ENCODE assay signal across 8 cellular contexts in the genomic region with DNA sequence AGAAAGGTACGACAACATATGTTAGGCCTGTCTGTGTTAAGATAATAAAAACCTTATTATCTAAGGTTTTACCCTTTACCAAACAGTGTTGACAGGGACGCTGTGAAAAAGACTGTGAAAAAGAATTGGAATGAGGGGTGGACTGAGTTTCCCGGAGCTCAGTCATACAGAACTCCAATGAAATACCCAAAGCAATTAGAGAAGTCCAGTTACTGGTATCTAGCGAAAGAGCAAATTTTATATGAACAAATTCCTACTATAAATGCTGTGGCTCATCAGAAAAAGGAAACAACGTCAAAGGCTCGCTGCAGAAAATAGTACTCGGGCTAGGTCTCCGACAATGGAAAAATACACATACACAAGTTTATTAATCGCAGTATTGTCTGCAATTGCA. TPM values are rescaled to one million over a fixed set of nuclear protein-coding genes. Genes with fewer than 3 reads are reported as not detected.
DNase-seq lines count a peak whose midpoint lies in the region; ATAC-seq and TF ChIP-seq lines count a peak whose summit lies in the region.

No MANE protein-coding gene starts in this region.

- H3K4me3 Mint-ChIP-seq in Calu3 (ENCODE audit: low read depth, unreplicated experiment): peak overlapping the region; percentile 93

- CTCF ChIA-PET in Calu3 (lab: Charles Lee): interaction anchor here (2.2 to 2.9 kb wide), 2 partner anchors 19 to 134 kb away, joined by 10 to 12 read pairs; no protein-coding TSS in a partner anchor

- intact Hi-C loops in Calu3 (cut with micrococcal nuclease; ENCODE audit: unreplicated experiment) (loop anchor here (5.0 kb wide), 1 partner anchor 135 kb away; no protein-coding TSS in a partner anchor), ascending aorta (cut with DNase I) (loop anchor here (1.0 kb wide), 1 partner anchor 89 kb away; a partner anchor contains a TSS), left lung (cut with DNase I) (no loop called here), transverse colon (cut with DNase I; ENCODE audit: low total_unique reads) (no loop called here)

- BruUV-seq in Calu3 (replicated peaks; lab: Mats Ljungman, UMichigan): no TSS peak

- no peaks in the 10 kb centered on the region for H3K27me3 Mint-ChIP-seq in Calu3 (ENCODE audit: unreplicated experiment)

- H3K4me3 ChIP-seq in ascending aorta (peak overlapping the region; percentile 73 to 90), left lung (peak overlapping the region; percentile 81 to 82), transverse colon (peak overlapping the region; percentile 0 to 90 (median 72))

- H3K4me1 ChIP-seq in ascending aorta (peaks cover 18% of the 10 kb centered on the region in 2 donors), left lung (peaks cover 8 to 34% of the 10 kb centered on the region in 2 donors), transverse colon (peaks cover 19 to 29% (median 22%) of the 10 kb centered on the region in 4 donors)

- DNase-seq in Calu3 (no peak), ascending aorta (ENCODE audit: low spot score in 2 of 2) (no peak), left lung (no peak), transverse colon (no peak), DMS53 (lab: John Stamatoyannopoulos, UW) (no peak)
- DNase-seq in NK-92 treated with Interleukin-12 subunit alpha and Interleukin-12 subunit beta, amount 100 ng/mL, for 24 hours (lab: John Stamatoyannopoulos, UW): no peak

- peak overlapping the region; percentile 87 to 92 for H3K27ac ChIP-seq in ascending aorta
- peak overlapping the region; percentile 91 to 92 for H3K27ac ChIP-seq in left lung
- H3K27ac ChIP-seq in transverse colon: peak overlapping the region; percentile 86 to 91 (median 89)

- no peaks in the 10 kb centered on the region for H3K9me3 ChIP-seq in ascending aorta
- no peaks in the 10 kb centered on the region for H3K9me3 ChIP-seq in left lung
- no peaks in the 10 kb centered on the region for H3K9me3 ChIP-seq in transverse colon

- H3K4me1 Mint-ChIP-seq in Calu3 (ENCODE audit: low read depth, unreplicated experiment): peaks cover 34% of the 10 kb centered on the region

- no peaks in the 10 kb centered on the region for H3K27me3 ChIP-seq in ascending aorta
- H3K27me3 ChIP-seq in left lung: no peaks in the 10 kb centered on the region
- H3K27me3 ChIP-seq in transverse colon: no peaks in the 10 kb centered on the region

- 16 to 17% methylated on average over 9 of the region's 9 CpGs for WGBS in transverse colon (ENCODE audit: low coverage in 1 of 2), 2 donors

- no peaks in the 10 kb centered on the region for H3K9me3 Mint-ChIP-seq in Calu3 (ENCODE audit: low read depth, unreplicated experiment)

- in situ Hi-C loops in transverse colon (cut with MboI; ENCODE audit: low pct_ligation_motif_present in 1 of 4, low pct_unique_long_range_greater_than_20kb in 1 of 4, low sequenced_read_pairs in 3 of 4): no loop called here

- TF ChIP-seq CTCF in Calu3 (IDR thresholded peaks at IDR 0.05; ENCODE audit: unreplicated experiment) (no peak), ascending aorta (IDR thresholded peaks at IDR 0.05) (no peak), left lung (IDR thresholded peaks at IDR 0.05) (no peak), transverse colon (IDR thresholded peaks at IDR 0.05) (no peak)

- peak; percentile 5 for ATAC-seq in HG03066 (IDR thresholded peaks at IDR 0.05; ENCODE audit: low read depth, unreplicated experiment)
- peak; percentile 9 for ATAC-seq in left lung
- ATAC-seq in GM21447 (IDR thresholded peaks at IDR 0.05; ENCODE audit: unreplicated experiment): no peak

- no peak for TF ChIP-seq EP300 in transverse colon (IDR thresholded peaks at IDR 0.05; ENCODE audit: low read depth)

- peaks cover 32% of the 10 kb centered on the region for H3K36me3 Mint-ChIP-seq in Calu3 (ENCODE audit: insufficient read depth, unreplicated experiment)

- no peak for TF ChIP-seq POLR2A in transverse colon (IDR thresholded peaks at IDR 0.05)

- peak overlapping the region; percentile 94 for H3K27ac Mint-ChIP-seq in Calu3 (ENCODE audit: unreplicated experiment)

- H3K36me3 ChIP-seq in ascending aorta: peaks cover 0 to 10% of the 10 kb centered on the region in 2 donors
- H3K36me3 ChIP-seq in left lung: peaks cover 0 to 12% of the 10 kb centered on the region in 2 donors
- H3K36me3 ChIP-seq in transverse colon: no peaks in the 10 kb centered on the region

RNA-seq across cellular contexts. Expression of a gene that starts 0.7 kb away (rescaled TPM):
- total RNA-seq in Calu3 (2022): 21.9 and 22.0 TPM in 2 replicates
- total RNA-seq in ascending aorta: 7.2 TPM
- 10 to 100 TPM; 14.9 to 20.0 TPM for total RNA-seq in left lung
- 10 to 100 TPM in 2 of 4 donors, 1 to 10 TPM in 2; 4.0 to 15.6 (median 10.2) TPM for total RNA-seq in transverse colon

RNA-seq across cellular contexts. Expression of a gene that starts 38.2 kb away (rescaled TPM):
- total RNA-seq in Calu3 (2022) (3.9 and 4.4 TPM in 2 replicates), ascending aorta (not detected), left lung (1 to 10 TPM; 3.6 to 4.1 TPM), transverse colon (1 to 10 TPM in 2 of 4 donors, not detected in 2; 2.9 to 3.7 TPM)

Comparison
In these comparisons a context has a peak if more than half of its experiments do, and no peak if none do; other contexts are left out.
1. intact Hi-C loops: an anchor here in Calu3 (5.0 kb wide) and ascending aorta (1.0 kb wide); none called in left lung and transverse colon.